ENCODE assay signal across 9 cellular contexts in the genomic region with DNA sequence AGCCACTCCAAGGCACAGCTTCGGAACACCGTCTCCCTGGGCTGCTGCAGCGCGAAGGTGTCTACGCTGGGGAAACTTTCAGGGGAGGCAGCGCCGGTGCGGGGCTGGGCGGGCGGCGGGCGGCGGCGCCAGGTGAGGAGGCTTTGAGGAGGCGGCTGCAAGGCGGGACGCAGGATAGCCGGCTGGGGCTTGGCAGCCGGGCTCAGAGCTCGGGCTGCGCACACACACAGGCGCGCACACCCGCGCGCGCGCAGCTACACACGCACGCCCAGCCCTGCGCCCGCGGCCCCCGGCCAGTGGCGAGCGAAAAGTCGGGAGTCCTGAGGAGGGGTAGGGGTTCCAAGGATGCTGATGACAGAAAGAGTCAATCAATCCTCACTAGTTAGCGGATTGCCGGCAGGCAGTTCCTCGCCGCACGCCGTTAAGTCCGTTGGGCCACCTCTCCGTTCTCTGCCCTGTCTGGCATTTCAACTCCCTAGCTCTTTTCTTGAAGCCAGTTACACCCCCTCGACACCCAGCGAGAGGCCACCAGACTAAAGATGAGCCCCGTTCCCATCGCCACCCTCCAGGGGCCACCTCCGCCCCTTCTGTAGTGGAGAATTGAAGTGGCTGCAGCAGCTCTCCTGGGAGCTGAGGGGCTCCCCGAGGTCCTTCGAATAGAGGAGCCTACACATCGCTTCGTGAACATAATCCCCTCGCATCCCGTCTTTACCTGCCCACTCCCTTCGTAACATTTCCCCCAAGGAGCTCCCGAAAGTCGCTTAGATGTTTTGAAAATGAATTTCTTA. TPM values are rescaled to one million over a fixed set of nuclear protein-coding genes. Genes with fewer than 3 reads are reported as not detected.
DNase-seq lines count a peak whose midpoint lies in the region; ATAC-seq, FAIRE-seq and TF ChIP-seq lines count a peak whose summit lies in the region.
"Had no signal": no experiment of that assay in that cellular context is flagged by ENCODE, and none has a peak within 500 bp of the region (broad histone marks: within the 10 kb centered on the region; RNA-seq: fewer than 3 reads in every experiment).

Gene LINGO2, minus strand, starts transcription at position 228 of the 788 bp plus-strand sequence.

- no peak for TF ChIP-seq CTCF in RWPE1 (conservative IDR thresholded peaks at IDR 0.05; ENCODE audit: low read depth)
- TF ChIP-seq CTCF in fibroblast of villous mesenchyme (IDR thresholded peaks at IDR 0.05; ENCODE audit: insufficient read depth, low read depth, low read length): no peak
- no peak for TF ChIP-seq CTCF in parathyroid adenoma (IDR thresholded peaks at IDR 0.05)

- peak within 1 kb of the TSS; percentile 1; the same call in 1 of the 2 replicates for H3K27ac ChIP-seq in RWPE1
- H3K27ac ChIP-seq in parathyroid adenoma: no peak within 1 kb of the TSS

- H3K9me3 ChIP-seq in parathyroid adenoma (ENCODE audit: control insufficient read depth, low read length): no peaks in the 10 kb centered on the region

- POLR2A ChIA-PET in RWPE1 (lab: Yijun Ruan, JAX; ENCODE audit: low non-redundant PET): no interaction called here

- H3K4me3 ChIP-seq in fibroblast of villous mesenchyme (ENCODE audit: low read depth, low read length): peak within 1 kb of the TSS; percentile 69
- H3K4me3 ChIP-seq in parathyroid adenoma (ENCODE audit: low read depth, low read length): peak within 1 kb of the TSS; percentile 56

- no peak for FAIRE-seq in GM12892 (lab: Jason Lieb, UNC)

- DNase-seq in NCI-H187 (lab: John Stamatoyannopoulos, UW): peak; percentile 46 to 95
- no peak for DNase-seq in NCI-H187 treated with DMSO at 0.1 percent for 48 hours (lab: John Stamatoyannopoulos, UW)
- DNase-seq in RWPE1 (ENCODE audit: low spot score): peak; percentile 32
- DNase-seq in fibroblast of villous mesenchyme (ENCODE audit: low read depth): no peak
- no peak for DNase-seq in activated CD8-positive, alpha-beta memory T cell treated with anti-CD3 and anti-CD28 coated beads, Interleukin-2, amount 50 U/mL, for 4 hours
- DNase-seq in GM12892 (ENCODE audit: insufficient read length): no peak
- DNase-seq: left cardiac atrium had no signal

- CTCF ChIA-PET in RWPE1 (lab: Yijun Ruan, JAX): interaction anchor here (0.7 to 1.6 kb wide), 2 partner anchors 32 to 439 kb away, joined by 5 read pairs; no protein-coding TSS in a partner anchor

- no peaks in the 10 kb centered on the region for H3K27me3 ChIP-seq in parathyroid adenoma (ENCODE audit: control insufficient read depth, insufficient read depth, low read length)

- H3K4me1 ChIP-seq in parathyroid adenoma: no peaks in the 10 kb centered on the region

- H3K9ac ChIP-seq in parathyroid adenoma: no peak within 1 kb of the TSS

- no peak for ATAC-seq in HG02884 (IDR thresholded peaks at IDR 0.05; ENCODE audit: unreplicated experiment)

- H3K79me2 ChIP-seq in parathyroid adenoma: no peaks in the 10 kb centered on the region

- H2AFZ ChIP-seq in parathyroid adenoma: no peak within 1 kb of the TSS

- no peak for TF ChIP-seq POLR2A in GM12892 (IDR thresholded peaks at IDR 0.05; ENCODE audit: low read depth, low read length)

- no peaks in the 10 kb centered on the region for H3K36me3 ChIP-seq in parathyroid adenoma (ENCODE audit: control insufficient read depth, insufficient read depth, low read length)

- peak within 1 kb of the TSS; percentile 46 for H3K4me2 ChIP-seq in parathyroid adenoma (ENCODE audit: low read length)

RNA-seq across cellular contexts. Expression of gene LINGO2, which starts in this region (rescaled TPM):
- total RNA-seq in fibroblast of villous mesenchyme: 0.43 and 0.64 TPM in 2 replicates
- polyA plus RNA-seq in GM12892 (2012; ENCODE audit: missing spikeins): not detected
- total RNA-seq: left cardiac atrium had no signal

Comparison
In these comparisons a context has a peak if more than half of its experiments do, and no peak if none do; other contexts are left out.
1. DNase-seq: peak in NCI-H187 (2 of 2) and RWPE1 (single experiment); none in NCI-H187 treated with DMSO at 0.1 percent for 48 hours (single experiment), fibroblast of villous mesenchyme (single experiment), activated CD8-positive, alpha-beta memory T cell treated with anti-CD3 and anti-CD28 coated beads, Interleukin-2, amount 50 U/mL, for 4 hours (single experiment) and GM12892 (single experiment).